In the genomic region with DNA sequence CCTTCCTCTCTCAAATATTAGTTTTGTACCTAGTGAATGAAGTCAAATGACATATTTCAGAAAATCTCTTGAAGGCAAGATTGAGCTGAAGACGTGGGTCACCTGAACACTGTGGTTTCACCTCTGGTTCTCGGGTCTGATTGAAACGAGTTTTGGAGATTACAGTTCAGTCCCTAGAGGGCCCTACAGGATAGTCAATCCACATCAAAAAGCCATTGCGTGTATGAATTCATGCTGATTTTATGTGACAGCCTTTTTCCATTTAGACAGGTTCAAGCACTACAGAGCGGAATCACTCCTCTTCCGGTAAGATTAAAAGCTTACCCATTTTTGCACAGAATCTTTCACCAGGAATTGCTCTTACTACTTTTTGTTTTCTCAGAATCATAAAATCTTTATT, we compare ENCODE assay signal across 8 cellular contexts.
DNase-seq lines count a peak whose midpoint lies in the region; ATAC-seq, FAIRE-seq and TF ChIP-seq lines count a peak whose summit lies in the region.

No MANE protein-coding gene starts in this region.

- no peaks in the 10 kb centered on the region for H3K9me3 Mint-ChIP-seq in Caco-2 (ENCODE audit: unreplicated experiment)

- no peak overlapping the region for H3K27ac ChIP-seq in HCT116 (ENCODE audit: low read depth, low read length)
- H3K27ac ChIP-seq in VCaP: no peak overlapping the region
- H3K27ac ChIP-seq in kidney (ENCODE audit: low read depth in 2 of 2, low read length in 2 of 2): no peak overlapping the region

- RAD21 ChIA-PET in HCT116 (lab: Charles Lee; ENCODE audit: low non-redundant PET in 1 of 2, low total read pairs in 2 of 2, uncharacterized antibody in 2 of 2, unreplicated experiment in 2 of 2): no interaction called here

- no peak for FAIRE-seq in kidney (lab: Jason Lieb, UNC)

- H3K36me3 Mint-ChIP-seq in Caco-2 (ENCODE audit: insufficient read depth, unreplicated experiment): no peaks in the 10 kb centered on the region

- H3K27me3 Mint-ChIP-seq in Caco-2 (ENCODE audit: insufficient read depth, unreplicated experiment): peaks cover 14% of the 10 kb centered on the region

- H3K9me3 ChIP-seq in Caco-2: no peaks in the 10 kb centered on the region
- no peaks in the 10 kb centered on the region for H3K9me3 ChIP-seq in HCT116 (ENCODE audit: control insufficient read depth in 1 of 2, insufficient read depth in 1 of 2, low read depth in 1 of 2, low read length in 2 of 2)
- H3K9me3 ChIP-seq in kidney (ENCODE audit: control insufficient read depth in 1 of 2, low read length in 2 of 2): no peaks in the 10 kb centered on the region

- TF ChIP-seq CTCF in Caco-2 (IDR thresholded peaks at IDR 0.05; ENCODE audit: insufficient read depth in 1 of 2, low read depth in 1 of 2, low read length in 1 of 2, severe bottlenecking in 1 of 2, unreplicated experiment in 1 of 2): peak; percentile 60 to 80
- TF ChIP-seq CTCF in HCT116 (IDR thresholded peaks at IDR 0.05 in 2 of 3, conservative IDR thresholded peaks at IDR 0.05 in 1 of 3; ENCODE audit: borderline replicate concordance in 1 of 3, insufficient read depth in 1 of 3, low read depth in 2 of 3, low read length in 2 of 3): peak; percentile 38 to 68 (median 66)
- TF ChIP-seq CTCF in VCaP (conservative IDR thresholded peaks at IDR 0.05): peak; percentile 76
- TF ChIP-seq CTCF in kidney (IDR thresholded peaks at IDR 0.05; ENCODE audit: borderline replicate concordance, extremely low read depth, insufficient read depth): peak; percentile 7

- POLR2A ChIA-PET in Caco-2 (lab: Charles Lee) (no interaction called here), HCT116 (lab: Charles Lee) (no interaction called here)

- peak; percentile 88 for ATAC-seq in HCT116
- ATAC-seq in HG02798 (IDR thresholded peaks at IDR 0.05; ENCODE audit: poor library complexity, unreplicated experiment): no peak
- no peak for ATAC-seq in GM21825 (IDR thresholded peaks at IDR 0.05; ENCODE audit: unreplicated experiment)
- no peak for ATAC-seq in GM21528 (IDR thresholded peaks at IDR 0.05; ENCODE audit: low FRiP score, unreplicated experiment)
- no peak for ATAC-seq in GM18907 (IDR thresholded peaks at IDR 0.05; ENCODE audit: unreplicated experiment)

- TF ChIP-seq RAD21 in HCT116 (IDR thresholded peaks at IDR 0.05; ENCODE audit: low read depth): peak; percentile 87

- no peaks in the 10 kb centered on the region for H3K9me2 ChIP-seq in HCT116 (ENCODE audit: insufficient read depth)

- H3K4me3 ChIP-seq in Caco-2 (ENCODE audit: low read depth, low read length): no peak overlapping the region
- no peak overlapping the region for H3K4me3 ChIP-seq in HCT116 (replicated peaks in 1 of 2; ENCODE audit: low read depth in 1 of 2, low read length in 2 of 2)
- no peak overlapping the region for H3K4me3 ChIP-seq in kidney (ENCODE audit: low read length in 2 of 2)

- H3K4me2 ChIP-seq in HCT116 (ENCODE audit: low read length): peak overlapping the region; percentile 28; the same call in 1 of the 2 replicates

- TF ChIP-seq POLR2A in HCT116 (IDR thresholded peaks at IDR 0.05; ENCODE audit: borderline replicate concordance, extremely low read depth, insufficient read depth, insufficient read length): no peak

- no peak overlapping the region for H3K27ac Mint-ChIP-seq in Caco-2 (ENCODE audit: unreplicated experiment)

- no peaks in the 10 kb centered on the region for H3K36me3 ChIP-seq in Caco-2 (ENCODE audit: control insufficient read depth, insufficient read depth, low read length)
- H3K36me3 ChIP-seq in HCT116 (ENCODE audit: control insufficient read depth in 1 of 2, insufficient read depth in 2 of 2, low read length in 2 of 2): no peaks in the 10 kb centered on the region
- no peaks in the 10 kb centered on the region for H3K36me3 ChIP-seq in kidney (ENCODE audit: control insufficient read depth in 1 of 2, insufficient read depth in 2 of 2, low read length in 2 of 2)

- H3K79me2 ChIP-seq in HCT116 (ENCODE audit: insufficient read depth, low read length): no peaks in the 10 kb centered on the region

- no peaks in the 10 kb centered on the region for H4K20me1 ChIP-seq in HCT116 (ENCODE audit: insufficient read depth)

- BruUV-seq in Caco-2 (replicated peaks; lab: Mats Ljungman, UMichigan) (no TSS peak), HCT116 (replicated peaks; lab: Mats Ljungman, UMichigan) (no TSS peak)

- intact Hi-C loops in Caco-2 (cut with micrococcal nuclease; ENCODE audit: unreplicated experiment) (loop anchor here (1.0 kb wide), 4 partner anchors 98 to 309 kb away; no protein-coding TSS in a partner anchor), HCT116 (cut with micrococcal nuclease) (loop anchor here (1.0 kb wide), 3 partner anchors 140 to 309 kb away; no protein-coding TSS in a partner anchor), kidney (cut with DNase I) (no loop called here)

- H3K27me3 ChIP-seq in Caco-2 (replicated peaks; ENCODE audit: control insufficient read depth, insufficient read depth, low read length) (no peaks in the 10 kb centered on the region), HCT116 (ENCODE audit: insufficient read depth, low read length) (no peaks in the 10 kb centered on the region)

- H3K9ac ChIP-seq in HCT116 (ENCODE audit: low read length): no peak overlapping the region
- H3K9ac ChIP-seq in kidney (ENCODE audit: low read length in 2 of 2): no peak overlapping the region

- peaks cover 6% of the 10 kb centered on the region for H3K4me1 Mint-ChIP-seq in Caco-2 (ENCODE audit: low read depth, unreplicated experiment)

- DNase-seq in Caco-2 (peak in 1 of 2 experiments; percentile 63), HCT116 (ENCODE audit: low read depth, low spot score) (peak; percentile 50), kidney (no peak)

- H3K4me1 ChIP-seq in Caco-2 (no peaks in the 10 kb centered on the region), HCT116 (ENCODE audit: control insufficient read depth in 1 of 2, insufficient read depth in 2 of 2, low read length in 2 of 2) (peaks cover 0 to 9% of the 10 kb centered on the region in 2 experiments; a peak in 2 of 4 replicates), kidney (ENCODE audit: control insufficient read depth in 1 of 2, insufficient read depth in 1 of 2, low read depth in 1 of 2, low read length in 2 of 2) (no peaks in the 10 kb centered on the region)

- no peak overlapping the region for H3K4me3 Mint-ChIP-seq in Caco-2 (ENCODE audit: unreplicated experiment)

- peak overlapping the region; percentile 94 for H2AFZ ChIP-seq in HCT116 (ENCODE audit: low read depth, low read length, poor library complexity, severe bottlenecking)

- CTCF ChIA-PET in Caco-2 (lab: Charles Lee) (interaction anchor here (0.5 to 1.7 kb wide), 6 partner anchors 119 to 510 kb away, joined by 3 to 7 read pairs (median 4); partner anchors contain the start of gene ST8SIA6), HCT116 (lab: Charles Lee) (interaction anchor here (0.5 to 2.3 kb wide), 8 partner anchors 17 to 184 kb away, joined by 3 to 12 read pairs (median 4); no protein-coding TSS in a partner anchor)

TF ChIP-seq in HCT116, 20 proteins besides CTCF, POLR2A, EP300 and RAD21:
- TF ChIP-seq SP1 (IDR thresholded peaks at IDR 0.05; ENCODE audit: low read depth) (peak; percentile 12; the same call in 1 of the 2 replicates), TCF7L2 (IDR thresholded peaks at IDR 0.05; ENCODE audit: borderline replicate concordance, extremely low read depth, insufficient read depth, insufficient read length) (peak; percentile 43), CEBPB (IDR thresholded peaks at IDR 0.05; ENCODE audit: low read depth) (no peak), YY1 (IDR thresholded peaks at IDR 0.05; ENCODE audit: extremely low read depth, insufficient replicate concordance, low read depth, low read length) (peak; percentile 27)
- TF ChIP-seq, protein P1, sequence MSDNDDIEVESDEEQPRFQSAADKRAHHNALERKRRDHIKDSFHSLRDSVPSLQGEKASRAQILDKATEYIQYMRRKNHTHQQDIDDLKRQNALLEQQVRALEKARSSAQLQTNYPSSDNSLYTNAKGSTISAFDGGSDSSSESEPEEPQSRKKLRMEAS (IDR thresholded peaks at IDR 0.05): no peak

Comparison
In these comparisons a context has a peak if more than half of its experiments do, and no peak if none do; other contexts are left out.
1. CTCF ChIP-seq: peak in every context shown above with its lines; median percentile 76 in VCaP; 70 in Caco-2; 66 in HCT116; 7 in kidney.